ENCODE assay signal across 1 cellular context in the genomic region with DNA sequence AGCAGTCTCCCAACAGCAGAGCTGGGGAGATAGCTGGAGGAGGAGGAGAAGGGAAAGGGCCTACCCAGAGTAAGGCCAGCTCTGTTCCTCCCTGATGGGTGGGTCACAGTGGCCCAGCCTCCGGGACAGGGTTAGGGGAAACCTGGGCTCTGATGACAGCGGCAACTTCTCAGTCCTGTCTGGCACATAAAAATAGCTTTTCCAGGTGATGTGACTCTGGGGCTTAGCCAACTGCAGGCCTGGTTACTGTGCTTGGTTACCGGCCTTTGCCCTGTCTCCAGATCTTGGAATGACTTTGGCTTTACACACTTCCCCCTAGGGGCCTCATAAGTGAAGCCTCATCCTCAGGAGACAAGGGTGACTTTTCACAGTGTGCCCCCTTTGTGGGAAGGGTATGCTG.
TF ChIP-seq lines count a peak whose summit lies in the region.

No MANE protein-coding gene starts in this region.

TF ChIP-seq in H1, 55 proteins besides CTCF, POLR2A, EP300 and RAD21:
- TF ChIP-seq KDM5A (IDR thresholded peaks at IDR 0.05; ENCODE audit: low read length) (no peak), HDAC6 (IDR thresholded peaks at IDR 0.05; ENCODE audit: low read depth, low read length) (no peak), CTBP2 (IDR thresholded peaks at IDR 0.05; ENCODE audit: borderline replicate concordance, insufficient read depth, insufficient read length, low read length) (no peak), SAP30 (IDR thresholded peaks at IDR 0.05; ENCODE audit: insufficient read depth, insufficient replicate concordance, low read length) (no peak), CBX5 (IDR thresholded peaks at IDR 0.05; ENCODE audit: low read depth, low read length) (no peak)
